25 cellular contexts compared by ENCODE assay signal in genomic region chr1:20368866-20369545, GRCh38.
"Had no signal": no experiment of that assay in that cellular context is flagged by ENCODE, and none has a peak within 500 bp of the region (broad histone marks: within the 10 kb centered on the region; RNA-seq: fewer than 3 reads in every experiment).

No MANE protein-coding gene starts in this region.

- H3K27me3 ChIP-seq: ascending aorta, right atrium auricular region had no signal

- H3K4me3 Mint-ChIP-seq: activated CD8-positive, alpha-beta T cell treated with anti-CD3 and anti-CD28 coated beads for 36 hours; activated naive CD4-positive, alpha-beta T cell treated with anti-CD3 and anti-CD28 coated beads for 36 hours; activated naive CD8-positive, alpha-beta T cell treated with anti-CD3 and anti-CD28 coated beads for 36 hours; activated T-cell treated with anti-CD3 and anti-CD28 coated beads, Interleukin-2, amount 50 U/mL, for 4 hours; activated T-helper 17 cell treated with anti-CD3 and anti-CD28 coated beads, Interleukin-2, amount 50 U/mL, for 72 hours; naive thymus-derived CD8-positive, alpha-beta T cell; neural crest cell; T-helper 1 cell treated with Interleukin-12 subunit alpha and Interleukin-12 subunit beta and Interleukin-4 antibody, amounts not matched to agents 30 μg/mL and 1 μg/mL, for 36 hours had no signal

- DNase-seq: activated CD4-positive, alpha-beta T cell treated with anti-CD3 and anti-CD28 coated beads for 1 hour; activated CD4-positive, alpha-beta T cell treated with anti-CD3 and anti-CD28 coated beads, Interleukin-2, amount 50 U/mL, for 1 hour; activated CD8-positive, alpha-beta T cell treated with anti-CD3 and anti-CD28 coated beads for 36 hours; activated naive CD4-positive, alpha-beta T cell treated with anti-CD3 and anti-CD28 coated beads for 36 hours; activated naive CD8-positive, alpha-beta T cell treated with anti-CD3 and anti-CD28 coated beads for 36 hours; activated T-cell treated with anti-CD3 and anti-CD28 coated beads, Interleukin-2, amount 50 U/mL, for 4 hours; brain microvascular endothelial cell; dorsolateral prefrontal cortex; effector memory CD4-positive, alpha-beta T cell; kidney glomerular epithelial cell; lower lobe of right lung; mesenchymal stem cell; naive thymus-derived CD8-positive, alpha-beta T cell; nucleus accumbens; stimulated activated naive CD4-positive, alpha-beta T cell; T1000; tibial artery had no signal

- H3K4me3 ChIP-seq: ascending aorta, coronary artery, dorsolateral prefrontal cortex, lower lobe of right lung, right atrium auricular region, suprapubic skin, tibial artery had no signal

- H3K9me3 Mint-ChIP-seq: activated CD8-positive, alpha-beta T cell treated with anti-CD3 and anti-CD28 coated beads for 36 hours; activated naive CD4-positive, alpha-beta T cell treated with anti-CD3 and anti-CD28 coated beads for 36 hours; activated naive CD8-positive, alpha-beta T cell treated with anti-CD3 and anti-CD28 coated beads for 36 hours; activated T-cell treated with anti-CD3 and anti-CD28 coated beads, Interleukin-2, amount 50 U/mL, for 4 hours; activated T-helper 17 cell treated with anti-CD3 and anti-CD28 coated beads, Interleukin-2, amount 50 U/mL, for 72 hours; naive thymus-derived CD8-positive, alpha-beta T cell; neural crest cell; T-helper 1 cell treated with Interleukin-12 subunit alpha and Interleukin-12 subunit beta and Interleukin-4 antibody, amounts not matched to agents 30 μg/mL and 1 μg/mL, for 36 hours had no signal

- H3K27ac ChIP-seq: ascending aorta, brain microvascular endothelial cell, coronary artery, dorsolateral prefrontal cortex, lower lobe of right lung, right atrium auricular region, suprapubic skin, tibial artery had no signal

- H3K36me3 ChIP-seq: ascending aorta, brain microvascular endothelial cell, lower lobe of right lung, right atrium auricular region, suprapubic skin, tibial artery had no signal

- H3K27ac Mint-ChIP-seq: activated CD8-positive, alpha-beta T cell treated with anti-CD3 and anti-CD28 coated beads for 36 hours; activated naive CD4-positive, alpha-beta T cell treated with anti-CD3 and anti-CD28 coated beads for 36 hours; activated naive CD8-positive, alpha-beta T cell treated with anti-CD3 and anti-CD28 coated beads for 36 hours; activated T-helper 17 cell treated with anti-CD3 and anti-CD28 coated beads, Interleukin-2, amount 50 U/mL, for 72 hours; T-helper 1 cell treated with Interleukin-12 subunit alpha and Interleukin-12 subunit beta and Interleukin-4 antibody, amounts not matched to agents 30 μg/mL and 1 μg/mL, for 36 hours had no signal

- FAIRE-seq: frontal cortex had no signal

- H3K4me1 ChIP-seq: ascending aorta, lower lobe of right lung had no signal

- H3K36me3 Mint-ChIP-seq: activated naive CD8-positive, alpha-beta T cell treated with anti-CD3 and anti-CD28 coated beads for 36 hours had no signal

- H3K9me3 ChIP-seq: ascending aorta, lower lobe of right lung, right atrium auricular region, suprapubic skin, tibial artery had no signal
